8 cellular contexts compared by ENCODE assay signal in the genomic region with DNA sequence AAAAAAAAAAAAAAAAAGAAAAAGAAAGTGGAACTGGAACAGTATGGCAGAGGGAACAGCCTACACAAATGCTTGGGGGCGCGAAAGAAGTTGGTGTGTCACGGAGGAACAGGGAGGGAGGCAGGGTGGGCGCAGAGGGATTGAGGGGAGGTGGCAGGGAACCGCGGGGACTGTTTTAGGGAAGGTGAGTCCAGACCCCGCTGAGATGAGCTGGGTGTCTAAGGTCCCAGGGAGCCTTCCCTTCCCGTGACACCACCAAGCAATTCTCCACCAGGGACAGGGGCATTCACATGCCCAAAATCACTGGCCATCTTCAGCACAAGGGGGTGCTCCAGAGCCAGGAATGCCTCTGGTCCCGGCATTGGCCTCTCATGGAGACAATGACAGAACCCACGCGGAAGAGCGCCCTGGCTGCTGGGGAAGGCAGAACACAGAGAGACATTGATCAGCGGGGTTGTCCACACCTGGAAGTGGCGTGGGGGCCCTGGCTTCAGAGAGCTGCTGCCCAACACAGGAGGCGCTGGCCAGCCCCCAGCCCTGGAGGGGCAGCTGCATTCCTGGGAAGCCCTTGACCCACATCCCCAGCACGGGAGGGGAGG. TPM values are rescaled to one million over a fixed set of nuclear protein-coding genes. Genes with fewer than 3 reads are reported as not detected.
A peak's percentile ranks its signal among the peaks of the same experiment; 100 is the strongest.
DNase-seq lines count a peak whose midpoint lies in the region; ATAC-seq and TF ChIP-seq lines count a peak whose summit lies in the region.

No MANE protein-coding gene starts in this region.

- H3K27me3 Mint-ChIP-seq in activated T-cell treated with anti-CD3 and anti-CD28 coated beads, Interleukin-2, amount 50 U/mL, for 24 hours, result no peaks in the 10 kb centered on the region
- H3K27me3 Mint-ChIP-seq in neural progenitor cell (ENCODE audit: insufficient read depth, low read depth), result peaks cover 6% of the 10 kb centered on the region

- ATAC-seq in HG02884 (IDR thresholded peaks at IDR 0.05; ENCODE audit: unreplicated experiment), result no peak

- peaks cover 53% of the 10 kb centered on the region for H4K20me1 ChIP-seq in neural progenitor cell (ENCODE audit: low read depth)

- no peak overlapping the region for H3K27ac ChIP-seq in neural progenitor cell

- H3K9me3 Mint-ChIP-seq in activated T-cell treated with anti-CD3 and anti-CD28 coated beads, Interleukin-2, amount 50 U/mL, for 24 hours, result no peaks in the 10 kb centered on the region
- H3K9me3 Mint-ChIP-seq in neural progenitor cell, result no peaks in the 10 kb centered on the region

- H3K4me1 ChIP-seq in neural progenitor cell, result peaks cover 17% of the 10 kb centered on the region

- no peak overlapping the region for H3K4me3 ChIP-seq in fibroblast of the aortic adventitia (ENCODE audit: low read depth, low read length)
- no peak overlapping the region for H3K4me3 ChIP-seq in neural progenitor cell

- peak overlapping the region; percentile 79 for H3K27ac Mint-ChIP-seq in activated T-cell treated with anti-CD3 and anti-CD28 coated beads, Interleukin-2, amount 50 U/mL, for 24 hours
- no peak overlapping the region for H3K27ac Mint-ChIP-seq in neural progenitor cell

- H3K9ac ChIP-seq in neural progenitor cell, result no peak overlapping the region

- no peak overlapping the region for H2AFZ ChIP-seq in neural progenitor cell (replicated peaks)

- H3F3A ChIP-seq in neural progenitor cell (ENCODE audit: low read depth), result peaks cover 26% of the 10 kb centered on the region

- H3K4me2 ChIP-seq in neural progenitor cell, result no peak overlapping the region

- H3K36me3 Mint-ChIP-seq in activated T-cell treated with anti-CD3 and anti-CD28 coated beads, Interleukin-2, amount 50 U/mL, for 24 hours (ENCODE audit: low read depth), result peaks cover 44% of the 10 kb centered on the region
- H3K36me3 Mint-ChIP-seq in neural progenitor cell, result peaks cover 5% of the 10 kb centered on the region

- DNase-seq in A172 (ENCODE audit: low spot score) (peak; percentile 80), ELF-1 (ENCODE audit: low read depth, low spot score) (peak; percentile 84), NCI-H1694 treated with DMSO at 0.1 percent for 48 hours (lab: John Stamatoyannopoulos, UW) (peak; percentile 53), fibroblast of the aortic adventitia (ENCODE audit: low read depth) (peak; percentile 64), neural progenitor cell (ENCODE audit: low spot score) (peak; percentile 85), cortex of kidney (lab: John Stamatoyannopoulos, UW) (no peak)
- DNase-seq in activated T-cell treated with anti-CD3 and anti-CD28 coated beads, Interleukin-2, amount 50 U/mL, for 24 hours, result peak; percentile 56

- no peaks in the 10 kb centered on the region for H3K36me3 ChIP-seq in neural progenitor cell

- H3K9me3 ChIP-seq in neural progenitor cell (ENCODE audit: low read depth), result no peaks in the 10 kb centered on the region

- peaks cover 43% of the 10 kb centered on the region for H3K79me2 ChIP-seq in neural progenitor cell (ENCODE audit: low read depth)

- H3K4me3 Mint-ChIP-seq in activated T-cell treated with anti-CD3 and anti-CD28 coated beads, Interleukin-2, amount 50 U/mL, for 24 hours, result peak overlapping the region; percentile 35
- no peak overlapping the region for H3K4me3 Mint-ChIP-seq in neural progenitor cell

- no peaks in the 10 kb centered on the region for H3K27me3 ChIP-seq in neural progenitor cell

- peaks cover 33% of the 10 kb centered on the region for H3K4me1 Mint-ChIP-seq in activated T-cell treated with anti-CD3 and anti-CD28 coated beads, Interleukin-2, amount 50 U/mL, for 24 hours (ENCODE audit: low read depth)
- H3K4me1 Mint-ChIP-seq in neural progenitor cell, result peaks cover 27% of the 10 kb centered on the region

- peak; percentile 65 for TF ChIP-seq CTCF in fibroblast of the aortic adventitia (IDR thresholded peaks at IDR 0.05; ENCODE audit: insufficient read depth, low read length)
- TF ChIP-seq CTCF in neural progenitor cell (IDR thresholded peaks at IDR 0.05), result peak; percentile 66

RNA-seq across cellular contexts. Expression of gene PEAK3, which starts 6.9 kb away (rescaled TPM):
- 0.22 and 1.7 TPM in 2 replicates for total RNA-seq in A172 (2014; rRNA removed; shearing (Covaris generic))
- total RNA-seq in fibroblast of the aortic adventitia (ENCODE audit: low replicate concordance) (not detected in 2 replicates), neural progenitor cell (ENCODE audit: low replicate concordance) (not detected in 2 replicates)

RNA-seq across cellular contexts. Expression of gene JSRP1, which starts 18.8 kb away (rescaled TPM):
- total RNA-seq in A172 (2014; rRNA removed; shearing (Covaris generic)), result not detected in 2 replicates
- total RNA-seq in fibroblast of the aortic adventitia (ENCODE audit: low replicate concordance) (0.27 and 0.74 TPM in 2 replicates), neural progenitor cell (ENCODE audit: low replicate concordance) (0.12 TPM in 1 of 2 replicates, not detected in the other)

RNA-seq across cellular contexts. Expression of gene AMH, which starts 25.9 kb away (rescaled TPM):
- 8.5 and 10.0 TPM in 2 replicates for total RNA-seq in A172 (2014; rRNA removed; shearing (Covaris generic))
- total RNA-seq in fibroblast of the aortic adventitia (ENCODE audit: low replicate concordance), result 0.81 and 1.8 TPM in 2 replicates
- 3.5 and 22.4 TPM in 2 replicates for total RNA-seq in neural progenitor cell (ENCODE audit: low replicate concordance)

RNA-seq across cellular contexts. Expression of gene LINGO3, which starts 32.9 kb away (rescaled TPM):
- not detected in 2 replicates for total RNA-seq in A172 (2014; rRNA removed; shearing (Covaris generic))
- total RNA-seq in fibroblast of the aortic adventitia (ENCODE audit: low replicate concordance) (not detected in 2 replicates), neural progenitor cell (ENCODE audit: low replicate concordance) (1.5 TPM in 1 of 2 replicates, not detected in the other)

RNA-seq across cellular contexts. Expression of gene SF3A2, which starts 38.4 kb away (rescaled TPM):
- total RNA-seq in A172 (2014; rRNA removed; shearing (Covaris generic)), result 41.1 and 42.9 TPM in 2 replicates
- 11.9 and 29.6 TPM in 2 replicates for total RNA-seq in fibroblast of the aortic adventitia (ENCODE audit: low replicate concordance)
- total RNA-seq in neural progenitor cell (ENCODE audit: low replicate concordance), result 14.4 and 50.7 TPM in 2 replicates
